ENCODE assay signal across 28 cellular contexts in the genomic region with DNA sequence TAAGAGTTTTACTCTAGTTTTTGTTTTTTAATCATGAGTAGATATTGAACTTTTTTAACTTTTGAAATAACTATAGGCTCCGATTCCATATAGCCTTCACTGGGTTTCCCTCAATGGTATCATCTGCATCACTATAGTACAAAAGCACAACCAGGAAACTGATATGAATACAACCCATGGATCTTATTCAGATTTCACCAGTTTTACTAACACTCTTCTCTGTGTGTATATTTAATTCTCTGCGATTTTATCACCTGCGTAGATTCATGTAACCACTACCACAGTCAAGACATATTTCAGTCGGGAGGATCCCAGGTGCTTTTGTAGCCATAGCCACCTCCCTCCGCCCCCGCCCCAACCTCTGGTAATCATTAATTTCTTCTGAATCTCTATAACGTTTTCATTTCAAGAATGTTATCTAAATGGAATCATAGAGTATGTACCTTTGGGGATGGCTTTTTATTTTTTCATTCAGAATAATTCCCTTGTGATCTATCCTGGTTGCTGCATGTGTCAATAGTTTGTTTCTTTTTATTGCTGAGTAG.
DNase-seq lines count a peak whose midpoint lies in the region; ATAC-seq, FAIRE-seq and TF ChIP-seq lines count a peak whose summit lies in the region.
"Had no signal": no experiment of that assay in that cellular context is flagged by ENCODE, and none has a peak within 500 bp of the region (broad histone marks: within the 10 kb centered on the region; RNA-seq: fewer than 3 reads in every experiment).

No MANE protein-coding gene starts in this region.

- no peak overlapping the region for H2AFZ ChIP-seq in Karpas-422 (ENCODE audit: low read length)
- H2AFZ ChIP-seq: hepatocyte had no signal

- H3K9me3 Mint-ChIP-seq in activated T-cell treated with anti-CD3 and anti-CD28 coated beads, Interleukin-2, amount 50 U/mL, for 24 hours: no peaks in the 10 kb centered on the region
- H3K9me3 Mint-ChIP-seq in activated T-helper 2 cell treated with anti-CD3 and anti-CD28 coated beads, Interferon-gamma antibody, Interleukin-2, Interleukin-4, amounts not matched to agents 10 μg/mL and 5 μg/mL and 100 μg/mL, durations not matched to agents 14 hours and 24 hours and 36 hours: no peaks in the 10 kb centered on the region
- H3K9me3 Mint-ChIP-seq: IgD-negative memory B cell had no signal

- peak overlapping the region; percentile 22; the same call in 1 of the 2 replicates for H3K4me3 ChIP-seq in Karpas-422 (ENCODE audit: low read length)
- H3K4me3 ChIP-seq: adrenal gland, BLaER1, body of pancreas, hepatocyte, right lobe of liver, testis had no signal

- peak overlapping the region; percentile 90 for H3K27ac Mint-ChIP-seq in activated T-cell treated with anti-CD3 and anti-CD28 coated beads, Interleukin-2, amount 50 U/mL, for 24 hours
- peak overlapping the region; percentile 53 for H3K27ac Mint-ChIP-seq in activated T-helper 2 cell treated with anti-CD3 and anti-CD28 coated beads, Interferon-gamma antibody, Interleukin-2, Interleukin-4, amounts not matched to agents 10 μg/mL and 5 μg/mL and 100 μg/mL, durations not matched to agents 14 hours and 24 hours and 36 hours

- H3K36me3 Mint-ChIP-seq in activated T-cell treated with anti-CD3 and anti-CD28 coated beads, Interleukin-2, amount 50 U/mL, for 24 hours (ENCODE audit: low read depth): no peaks in the 10 kb centered on the region
- H3K36me3 Mint-ChIP-seq in activated T-helper 2 cell treated with anti-CD3 and anti-CD28 coated beads, Interferon-gamma antibody, Interleukin-2, Interleukin-4, amounts not matched to agents 10 μg/mL and 5 μg/mL and 100 μg/mL, durations not matched to agents 14 hours and 24 hours and 36 hours (ENCODE audit: low read depth): no peaks in the 10 kb centered on the region

- FAIRE-seq in GM12892 (lab: Jason Lieb, UNC): no peak
- FAIRE-seq: frontal cortex, urothelium cell line had no signal

- no peaks in the 10 kb centered on the region for H3K27me3 ChIP-seq in Karpas-422 (ENCODE audit: low read length)
- H3K27me3 ChIP-seq: adrenal gland, BLaER1, body of pancreas, hepatocyte, right lobe of liver, testis had no signal

- no peaks in the 10 kb centered on the region for H3K9me3 ChIP-seq in Karpas-422 (ENCODE audit: low read length)
- H3K9me3 ChIP-seq: adrenal gland, BLaER1, body of pancreas, right lobe of liver, testis had no signal

- peak overlapping the region; percentile 31 for H3K4me3 Mint-ChIP-seq in activated T-cell treated with anti-CD3 and anti-CD28 coated beads, Interleukin-2, amount 50 U/mL, for 24 hours
- H3K4me3 Mint-ChIP-seq in activated T-helper 2 cell treated with anti-CD3 and anti-CD28 coated beads, Interferon-gamma antibody, Interleukin-2, Interleukin-4, amounts not matched to agents 10 μg/mL and 5 μg/mL and 100 μg/mL, durations not matched to agents 14 hours and 24 hours and 36 hours (ENCODE audit: low read depth): no peak overlapping the region

- H3K27ac ChIP-seq in Karpas-422 (ENCODE audit: low read length): peak overlapping the region; percentile 90
- H3K27ac ChIP-seq: adrenal gland, BLaER1, body of pancreas, hepatocyte, right lobe of liver, testis, VCaP had no signal

- TF ChIP-seq POLR2A in GM12892 (IDR thresholded peaks at IDR 0.05; ENCODE audit: low read depth, low read length): no peak

- peaks cover 33% of the 10 kb centered on the region for H3K4me1 Mint-ChIP-seq in activated T-cell treated with anti-CD3 and anti-CD28 coated beads, Interleukin-2, amount 50 U/mL, for 24 hours (ENCODE audit: low read depth)
- peaks cover 19% of the 10 kb centered on the region for H3K4me1 Mint-ChIP-seq in activated T-helper 2 cell treated with anti-CD3 and anti-CD28 coated beads, Interferon-gamma antibody, Interleukin-2, Interleukin-4, amounts not matched to agents 10 μg/mL and 5 μg/mL and 100 μg/mL, durations not matched to agents 14 hours and 24 hours and 36 hours (ENCODE audit: low read depth)

- no peaks in the 10 kb centered on the region for H3K36me3 ChIP-seq in Karpas-422 (ENCODE audit: insufficient read depth, low read length)
- H3K36me3 ChIP-seq: adrenal gland, BLaER1, right lobe of liver had no signal

- H3K79me2 ChIP-seq in Karpas-422 (ENCODE audit: low read length): no peaks in the 10 kb centered on the region
- H3K79me2 ChIP-seq: hepatocyte had no signal

- peaks cover 56% of the 10 kb centered on the region for H3K4me1 ChIP-seq in Karpas-422 (ENCODE audit: low read length)
- H3K4me1 ChIP-seq: adrenal gland, body of pancreas, right lobe of liver, testis had no signal

- H3K9me2 ChIP-seq in Karpas-422 (replicated peaks; ENCODE audit: insufficient read depth, low read length): no peaks in the 10 kb centered on the region

- intact Hi-C loops in activated T-helper 2 cell treated with anti-CD3 and anti-CD28 coated beads, Interferon-gamma antibody, Interleukin-2, Interleukin-4, amounts not matched to agents 10 μg/mL and 5 μg/mL and 100 μg/mL, durations not matched to agents 14 hours and 24 hours and 36 hours (cut with micrococcal nuclease): loop anchor here (1.0 to 10.0 kb wide), 5 partner anchors 57 to 405 kb away; no protein-coding TSS in a partner anchor

- DNase-seq in activated T-cell treated with anti-CD3 and anti-CD28 coated beads, Interleukin-2, amount 50 U/mL, for 24 hours: no peak
- DNase-seq in activated T-cell treated with anti-CD3 and anti-CD28 coated beads, Interleukin-2, amount 50 U/mL, for 1 hour: no peak
- DNase-seq in Karpas-422: no peak
- DNase-seq in activated T-helper 2 cell treated with anti-CD3 and anti-CD28 coated beads, Interferon-gamma antibody, Interleukin-2, Interleukin-4, amounts not matched to agents 10 μg/mL and 5 μg/mL and 100 μg/mL, durations not matched to agents 14 hours and 24 hours and 36 hours (ENCODE audit: low spot score): no peak
- peak in 2 of 3 donors; percentile 33 to 41 for DNase-seq in stimulated activated CD4-positive, alpha-beta T cell treated with anti-CD3 and anti-CD28 coated beads, TNF-alpha, amount 100 ng/mL, for 48 hours (ENCODE audit: low read depth in 3 of 3)
- no peak for DNase-seq in GM12892 (ENCODE audit: insufficient read length)
- no peak for DNase-seq in NCI-H1417 treated with DMSO at 0.1 percent for 48 hours (lab: John Stamatoyannopoulos, UW)
- DNase-seq: adrenal gland; body of pancreas; DMS53; GF-D8; left colon; NCI-H1105; NCI-H2029; NCI-H526; NK-92 treated with Interleukin-12 subunit alpha and Interleukin-12 subunit beta, amount 100 ng/mL, for 24 hours; right lobe of liver; T-helper 9 cell; testis had no signal

- H3K9ac ChIP-seq in Karpas-422 (ENCODE audit: low read length): peak overlapping the region; percentile 40; the same call in 1 of the 2 replicates
- H3K9ac ChIP-seq: BLaER1 had no signal

- peaks cover 2% of the 10 kb centered on the region for H3K27me3 Mint-ChIP-seq in activated T-cell treated with anti-CD3 and anti-CD28 coated beads, Interleukin-2, amount 50 U/mL, for 24 hours
- peaks cover 28% of the 10 kb centered on the region for H3K27me3 Mint-ChIP-seq in activated T-helper 2 cell treated with anti-CD3 and anti-CD28 coated beads, Interferon-gamma antibody, Interleukin-2, Interleukin-4, amounts not matched to agents 10 μg/mL and 5 μg/mL and 100 μg/mL, durations not matched to agents 14 hours and 24 hours and 36 hours (ENCODE audit: low read depth)
- H3K27me3 Mint-ChIP-seq: IgD-negative memory B cell had no signal

- no peak for ATAC-seq in GM19395 (IDR thresholded peaks at IDR 0.05; ENCODE audit: unreplicated experiment)
- ATAC-seq: body of pancreas, HCT116, left colon, Panc1, right lobe of liver had no signal

- peak overlapping the region; percentile 51 for H3K4me2 ChIP-seq in Karpas-422 (ENCODE audit: low read depth, low read length, poor library complexity, severe bottlenecking)
- H3K4me2 ChIP-seq: BLaER1, hepatocyte had no signal

- H4K20me1 ChIP-seq in Karpas-422 (ENCODE audit: insufficient read depth, low read depth, low read length): no peaks in the 10 kb centered on the region
- H4K20me1 ChIP-seq: BLaER1 had no signal

Comparison
In these comparisons a context has a peak if more than half of its experiments do, and no peak if none do; other contexts are left out.
1. DNase-seq: peak in stimulated activated CD4-positive, alpha-beta T cell treated with anti-CD3 and anti-CD28 coated beads, TNF-alpha, amount 100 ng/mL, for 48 hours (2 of 3); none in activated T-cell treated with anti-CD3 and anti-CD28 coated beads, Interleukin-2, amount 50 U/mL, for 24 hours (single experiment), activated T-cell treated with anti-CD3 and anti-CD28 coated beads, Interleukin-2, amount 50 U/mL, for 1 hour (single experiment), Karpas-422 (single experiment), activated T-helper 2 cell treated with anti-CD3 and anti-CD28 coated beads, Interferon-gamma antibody, Interleukin-2, Interleukin-4, amounts not matched to agents 10 μg/mL and 5 μg/mL and 100 μg/mL, durations not matched to agents 14 hours and 24 hours and 36 hours (single experiment), GM12892 (single experiment) and NCI-H1417 treated with DMSO at 0.1 percent for 48 hours (single experiment).